1 cellular context compared by ENCODE assay signal in genomic region chr1:213393860-213394259, GRCh38.
TF ChIP-seq lines count a peak whose summit lies in the region.

No MANE protein-coding gene starts in this region.

TF ChIP-seq in HepG2, 621 proteins besides CTCF, POLR2A, EP300 and RAD21 (continued from another document and continues in another):
- TF ChIP-seq ZNF350 (CRISPR knock-in tag; IDR thresholded peaks at IDR 0.05; ENCODE audit: borderline replicate concordance, low read depth) (0 out of 2 replicates have a peak, but pooled peaks have one; percentile 37), NCOR1 (IDR thresholded peaks at IDR 0.05; ENCODE audit: borderline replicate concordance, low read length) (peak; percentile 81), ATF2 (CRISPR knock-in tag; IDR thresholded peaks at IDR 0.05) (peak; percentile 82; the same call in 1 of the 2 replicates), CREBL2 (CRISPR knock-in tag; IDR thresholded peaks at IDR 0.05; ENCODE audit: borderline replicate concordance) (no peak), ZNF33A (CRISPR knock-in tag; IDR thresholded peaks at IDR 0.05; ENCODE audit: borderline replicate concordance) (no peak), ZNF780A (CRISPR knock-in tag; IDR thresholded peaks at IDR 0.05) (no peak), SYNCRIP (IDR thresholded peaks at IDR 0.05; ENCODE audit: insufficient read depth, low read depth, low read length) (no peak), NFKBIZ (CRISPR knock-in tag; IDR thresholded peaks at IDR 0.05) (no peak), ZFP36 (IDR thresholded peaks at IDR 0.05; ENCODE audit: borderline replicate concordance, low read depth, low read length, partially characterized antibody) (no peak), FOXO4 (CRISPR knock-in tag; conservative IDR thresholded peaks at IDR 0.05) (no peak), ZFP82 (CRISPR knock-in tag; IDR thresholded peaks at IDR 0.05; ENCODE audit: borderline replicate concordance) (no peak), ZBTB38 (CRISPR knock-in tag; IDR thresholded peaks at IDR 0.05) (peak; percentile 76), ZNF460 (CRISPR knock-in tag; IDR thresholded peaks at IDR 0.05; ENCODE audit: borderline replicate concordance) (peak; percentile 56), ZNF446 (CRISPR knock-in tag; IDR thresholded peaks at IDR 0.05) (no peak), SNAPC5 (CRISPR knock-in tag; IDR thresholded peaks at IDR 0.05; ENCODE audit: borderline replicate concordance) (no peak), NFIB (CRISPR knock-in tag; IDR thresholded peaks at IDR 0.05; ENCODE audit: borderline replicate concordance) (no peak), DRAP1 (CRISPR knock-in tag; IDR thresholded peaks at IDR 0.05) (no peak), NCOA2 (CRISPR knock-in tag; IDR thresholded peaks at IDR 0.05) (peak; percentile 67), MEF2D (CRISPR knock-in tag; IDR thresholded peaks at IDR 0.05) (no peak), ZNF792 (CRISPR knock-in tag; IDR thresholded peaks at IDR 0.05) (no peak), KLF13 (CRISPR knock-in tag; IDR thresholded peaks at IDR 0.05) (no peak), KDM3A (CRISPR knock-in tag; IDR thresholded peaks at IDR 0.05; ENCODE audit: low read depth) (0 out of 2 replicates have a peak, but pooled peaks have one; percentile 33), NR1H2 (CRISPR knock-in tag; IDR thresholded peaks at IDR 0.05; ENCODE audit: borderline replicate concordance, low read depth) (no peak), FOXP4 (CRISPR knock-in tag; IDR thresholded peaks at IDR 0.05) (peak; percentile 84), HOXA5 (CRISPR knock-in tag; IDR thresholded peaks at IDR 0.05) (no peak), ZNF770 (CRISPR knock-in tag; IDR thresholded peaks at IDR 0.05) (peak; percentile 77), ATF1 (CRISPR knock-in tag; IDR thresholded peaks at IDR 0.05) (no peak), ZNF263 (CRISPR knock-in tag; IDR thresholded peaks at IDR 0.05) (peak; percentile 50), ZNF20 (CRISPR knock-in tag; IDR thresholded peaks at IDR 0.05) (no peak), THYN1 (CRISPR knock-in tag; IDR thresholded peaks at IDR 0.05; ENCODE audit: borderline replicate concordance, low read depth) (no peak), ZNF678 (CRISPR knock-in tag; IDR thresholded peaks at IDR 0.05) (no peak), ZNF883 (CRISPR knock-in tag; IDR thresholded peaks at IDR 0.05; ENCODE audit: not compliant biosample characterization) (no peak), ZNF12 (CRISPR knock-in tag; IDR thresholded peaks at IDR 0.05) (no peak), E2F5 (CRISPR knock-in tag; conservative IDR thresholded peaks at IDR 0.05) (no peak), ZNF761 (CRISPR knock-in tag; conservative IDR thresholded peaks at IDR 0.05) (no peak), FOXC1 (CRISPR knock-in tag; IDR thresholded peaks at IDR 0.05; ENCODE audit: borderline replicate concordance) (no peak), GATAD2A (CRISPR knock-in tag; IDR thresholded peaks at IDR 0.05) (peak; percentile 80), SAP130 (CRISPR knock-in tag; IDR thresholded peaks at IDR 0.05; ENCODE audit: low read depth) (peak; percentile 63), NFE2L2 (IDR thresholded peaks at IDR 0.05; ENCODE audit: low read length) (no peak), CENPT (CRISPR knock-in tag; IDR thresholded peaks at IDR 0.05; ENCODE audit: low read depth) (no peak), ZNF766 (CRISPR knock-in tag; IDR thresholded peaks at IDR 0.05; ENCODE audit: borderline replicate concordance) (no peak), ARID5B (CRISPR knock-in tag; IDR thresholded peaks at IDR 0.05) (peak; percentile 88), SP5 (CRISPR knock-in tag; IDR thresholded peaks at IDR 0.05; ENCODE audit: borderline replicate concordance, low read depth) (no peak), HNRNPL (IDR thresholded peaks at IDR 0.05; ENCODE audit: low read depth, low read length) (no peak), SMYD3 (CRISPR knock-in tag; IDR thresholded peaks at IDR 0.05) (no peak), NR0B2 (CRISPR knock-in tag; IDR thresholded peaks at IDR 0.05) (no peak), ELF1 (CRISPR knock-in tag; IDR thresholded peaks at IDR 0.05) (no peak), MIER3 (CRISPR knock-in tag; IDR thresholded peaks at IDR 0.05; ENCODE audit: borderline replicate concordance) (peak; percentile 45; the same call in 1 of the 2 replicates), PBX2 (CRISPR knock-in tag; IDR thresholded peaks at IDR 0.05) (no peak), ZNF816 (CRISPR knock-in tag; IDR thresholded peaks at IDR 0.05; ENCODE audit: borderline replicate concordance) (no peak), GPN1 (CRISPR knock-in tag; IDR thresholded peaks at IDR 0.05; ENCODE audit: borderline replicate concordance) (no peak), RARG (CRISPR knock-in tag; IDR thresholded peaks at IDR 0.05; ENCODE audit: low read depth) (no peak), REL (CRISPR knock-in tag; conservative IDR thresholded peaks at IDR 0.05) (no peak), CHCHD3 (CRISPR knock-in tag; IDR thresholded peaks at IDR 0.05) (no peak), ZNF180 (CRISPR knock-in tag; IDR thresholded peaks at IDR 0.05; ENCODE audit: borderline replicate concordance, low read depth) (no peak)
